ENCODE assay signal across 11 cellular contexts in genomic region chr1:153390938-153391710, GRCh38. TPM values are rescaled to one million over a fixed set of nuclear protein-coding genes. Genes with fewer than 3 reads are reported as not detected.
DNase-seq lines count a peak whose midpoint lies in the region; ATAC-seq and TF ChIP-seq lines count a peak whose summit lies in the region.
"Had no signal": no experiment of that assay in that cellular context is flagged by ENCODE, and none has a peak within 500 bp of the region (broad histone marks: within the 10 kb centered on the region; RNA-seq: fewer than 3 reads in every experiment).

Gene S100A8, minus strand, starts transcription at chr1:153391073. Its CDS starts 538 bp downstream, at chr1:153390535.

- H3K9me3 ChIP-seq in transverse colon: no peaks in the 10 kb centered on the region

- TF ChIP-seq POLR2A in lower leg skin (IDR thresholded peaks at IDR 0.05) (no peak), transverse colon (IDR thresholded peaks at IDR 0.05) (no peak)

- H3K4me1 Mint-ChIP-seq in MCF 10A (ENCODE audit: insufficient read depth, unreplicated experiment): peaks cover 71% of the 10 kb centered on the region

- H3K4me3 Mint-ChIP-seq in MCF 10A (ENCODE audit: unreplicated experiment): peak within 1 kb of the TSS; percentile 66
- H3K4me3 Mint-ChIP-seq: activated T-cell treated with anti-CD3 and anti-CD28 coated beads, Interleukin-2, amount 50 U/mL, for 24 hours had no signal

- peak within 1 kb of the TSS; percentile 2 for H3K27ac Mint-ChIP-seq in MCF 10A (ENCODE audit: low read depth, unreplicated experiment)
- H3K27ac Mint-ChIP-seq: activated T-cell treated with anti-CD3 and anti-CD28 coated beads, Interleukin-2, amount 50 U/mL, for 24 hours had no signal

- no peaks in the 10 kb centered on the region for H3K27me3 Mint-ChIP-seq in MCF 10A (ENCODE audit: insufficient read depth, unreplicated experiment)

- no peak within 1 kb of the TSS for H3K27ac ChIP-seq in transverse colon

- DNase-seq in NCI-H2196 (lab: John Stamatoyannopoulos, UW; ENCODE audit: unreplicated experiment): peak; percentile 60
- peak; percentile 99 for DNase-seq in MCF 10A (ENCODE audit: unreplicated experiment)
- peak; percentile 63 to 93 for DNase-seq in lower leg skin (ENCODE audit: low spot score in 2 of 2)
- peak; percentile 24 for DNase-seq in transverse colon
- no peak for DNase-seq in DMS79 treated with DMSO at 0.1 percent for 48 hours (lab: John Stamatoyannopoulos, UW)
- DNase-seq: activated T-cell treated with anti-CD3 and anti-CD28 coated beads, Interleukin-2, amount 50 U/mL, for 24 hours; NCI-H1048 had no signal

- CTCF ChIA-PET in MCF 10A (lab: Yijun Ruan, JAX): interaction anchor here (0.9 to 2.5 kb wide), 3 partner anchors 36 to 103 kb away, joined by 3 to 15 read pairs (median 10); no protein-coding TSS in a partner anchor

- in situ Hi-C loops in transverse colon (cut with MboI; ENCODE audit: low pct_ligation_motif_present in 1 of 4, low pct_unique_long_range_greater_than_20kb in 1 of 4, low sequenced_read_pairs in 3 of 4): no loop called here

- H3K9me3 Mint-ChIP-seq in MCF 10A (ENCODE audit: unreplicated experiment): no peaks in the 10 kb centered on the region
- H3K9me3 Mint-ChIP-seq: activated T-cell treated with anti-CD3 and anti-CD28 coated beads, Interleukin-2, amount 50 U/mL, for 24 hours had no signal

- no peaks in the 10 kb centered on the region for H3K4me1 ChIP-seq in transverse colon

- H3K36me3 Mint-ChIP-seq in MCF 10A (ENCODE audit: insufficient read depth, unreplicated experiment): no peaks in the 10 kb centered on the region

- H3K4me3 ChIP-seq in lower leg skin (ENCODE audit: low read depth, poor library complexity, severe bottlenecking) (no peak within 1 kb of the TSS), transverse colon (no peak within 1 kb of the TSS)

- no peak for TF ChIP-seq CTCF in MCF 10A (IDR thresholded peaks at IDR 0.05; ENCODE audit: unreplicated experiment)
- TF ChIP-seq CTCF in lower leg skin (IDR thresholded peaks at IDR 0.05): no peak
- no peak for TF ChIP-seq CTCF in transverse colon (IDR thresholded peaks at IDR 0.05)

- 43 to 56% methylated on average over 7 of the region's 7 CpGs for WGBS in lower leg skin, 2 donors
- 56 to 61% methylated on average over 3 to 7 of the region's 7 CpGs for WGBS in transverse colon (ENCODE audit: low coverage in 1 of 2), 2 donors

- POLR2A ChIA-PET in MCF 10A (lab: Yijun Ruan, JAX): interaction anchor here (0.7 to 6.7 kb wide), 11 partner anchors 13 to 652 kb away, joined by 3 to 44 read pairs (median 5); partner anchors contain the start of genes S100A12 and S100A9

- no peaks in the 10 kb centered on the region for H3K27me3 ChIP-seq in transverse colon

- ATAC-seq in HG03025 (IDR thresholded peaks at IDR 0.05; ENCODE audit: low FRiP score, unreplicated experiment): no peak
- ATAC-seq in HG02763 (IDR thresholded peaks at IDR 0.05; ENCODE audit: unreplicated experiment): no peak

- no TSS peak for BruUV-seq in MCF 10A (replicated peaks; lab: Mats Ljungman, UMichigan)

- no peak for TF ChIP-seq EP300 in transverse colon (IDR thresholded peaks at IDR 0.05; ENCODE audit: low read depth)

- intact Hi-C loops in MCF 10A (cut with micrococcal nuclease): loop anchor here (2.0 kb wide), 1 partner anchor 16 kb away; the partner anchor contains the start of gene S100A12
- intact Hi-C loops in lower leg skin (cut with DNase I; ENCODE audit: low total_unique reads): no loop called here
- intact Hi-C loops in transverse colon (cut with DNase I; ENCODE audit: low total_unique reads): no loop called here

- no peaks in the 10 kb centered on the region for H3K36me3 ChIP-seq in transverse colon

RNA-seq across cellular contexts. Expression of gene S100A8, which starts in this region (rescaled TPM):
- 46.9 and 80.4 TPM in 2 replicates for total RNA-seq in MCF 10A (2022)
- total RNA-seq in lower leg skin: 10 to 100 TPM in 1 of 4 donors, 1 to 10 TPM in 3; 1.3 to 14.3 (median 6.0) TPM
- 1 to 10 TPM in 2 of 4 donors, not detected in 2; 1.6 to 7.4 TPM for total RNA-seq in transverse colon
- total RNA-seq: dermis microvascular lymphatic vessel endothelial cell, kidney epithelial cell had no signal
